Comparison of ENCODE assay signal across 8 cellular contexts in the genomic region with DNA sequence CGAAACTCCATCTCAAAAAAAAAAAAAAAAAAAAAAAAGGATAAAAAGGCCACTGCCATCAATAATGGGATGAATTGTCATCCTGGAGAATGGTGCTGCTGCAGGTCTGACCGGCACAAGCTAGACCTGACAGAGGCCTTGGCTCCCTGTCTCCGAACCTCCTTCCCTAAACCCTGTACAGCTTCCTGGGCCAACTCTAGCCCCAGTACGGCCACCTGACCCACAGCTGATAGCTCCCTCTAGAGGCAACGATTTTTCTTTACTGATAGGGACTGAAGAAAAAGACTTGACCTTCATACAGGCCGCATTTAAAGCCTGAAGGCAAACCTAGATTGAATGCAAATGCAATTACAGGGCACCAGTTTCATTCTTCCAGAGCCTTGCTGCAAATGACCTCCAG. TPM values are rescaled to one million over a fixed set of nuclear protein-coding genes. Genes with fewer than 3 reads are reported as not detected.
DNase-seq lines count a peak whose midpoint lies in the region; ATAC-seq and TF ChIP-seq lines count a peak whose summit lies in the region.

No MANE protein-coding gene starts in this region.

- DNase-seq in A673 (ENCODE audit: low spot score) (no peak), GM13976 (ENCODE audit: low spot score) (peak; percentile 56), RPMI7951 (ENCODE audit: low read depth) (peak; percentile 34), foreskin melanocyte (peak; percentile 35), gastrocnemius medialis (no peak), SIG-M5 treated with dmso at 0.1 percent for 504 hours (lab: John Stamatoyannopoulos, UW; ENCODE audit: unreplicated experiment) (no peak), NCI-H1436 treated with DMSO at 0.1 percent for 48 hours (lab: John Stamatoyannopoulos, UW) (no peak)

- intact Hi-C loops in A673 (cut with micrococcal nuclease; ENCODE audit: unreplicated experiment), result no loop called here
- intact Hi-C loops in gastrocnemius medialis (cut with DNase I; ENCODE audit: low total_unique reads), result no loop called here

- H3K27ac ChIP-seq in A673 (ENCODE audit: low read depth, low read length, poor library complexity, severe bottlenecking) (no peak overlapping the region), gastrocnemius medialis (no peak overlapping the region)

- H3K36me3 ChIP-seq in A673 (ENCODE audit: insufficient read depth, low read length, poor library complexity, severe bottlenecking) (peaks cover 23% of the 10 kb centered on the region), gastrocnemius medialis (peaks cover 0 to 37% of the 10 kb centered on the region in 2 donors)

- CTCF ChIA-PET in A673 (lab: Charles Lee), result interaction anchor here (0.5 kb wide), 1 partner anchor 27 kb away, joined by 4 read pairs; no protein-coding TSS in a partner anchor

- H3K9me3 ChIP-seq in A673 (ENCODE audit: low read depth, low read length, poor library complexity, severe bottlenecking), result no peaks in the 10 kb centered on the region
- H3K9me3 ChIP-seq in gastrocnemius medialis, result no peaks in the 10 kb centered on the region

- H3K4me1 ChIP-seq in A673 (ENCODE audit: insufficient read depth, low read length, poor library complexity, severe bottlenecking) (peaks cover 12% of the 10 kb centered on the region), gastrocnemius medialis (peaks cover 0 to 10% of the 10 kb centered on the region in 2 donors)

- no peak overlapping the region for H3K4me3 ChIP-seq in A673 (ENCODE audit: low read depth, low read length, poor library complexity, severe bottlenecking)
- no peak overlapping the region for H3K4me3 ChIP-seq in gastrocnemius medialis

- no TSS peak for BruUV-seq in A673 (replicated peaks; lab: Mats Ljungman, UMichigan)

- ATAC-seq in gastrocnemius medialis, result peak in 1 of 2 donors; percentile 49
- no peak for ATAC-seq in GM21423 (IDR thresholded peaks at IDR 0.05; ENCODE audit: unreplicated experiment)

- in situ Hi-C loops in GM13976 (cut with MboI; ENCODE audit: low sequenced_read_pairs, unreplicated experiment) (no loop called here), gastrocnemius medialis (cut with MboI; ENCODE audit: low sequenced_read_pairs in 4 of 4) (no loop called here)

- TF ChIP-seq POLR2A in gastrocnemius medialis (IDR thresholded peaks at IDR 0.05), result no peak

- no peaks in the 10 kb centered on the region for H3K27me3 ChIP-seq in A673 (replicated peaks; ENCODE audit: insufficient read depth, low read depth, low read length, poor library complexity)
- H3K27me3 ChIP-seq in gastrocnemius medialis, result no peaks in the 10 kb centered on the region

- POLR2A ChIA-PET in A673 (lab: Charles Lee; ENCODE audit: low non-redundant PET), result no interaction called here

- TF ChIP-seq CTCF in A673 (conservative IDR thresholded peaks at IDR 0.05; ENCODE audit: low read depth, low read length), result peak; percentile 68
- no peak for TF ChIP-seq CTCF in GM13976 (IDR thresholded peaks at IDR 0.05; ENCODE audit: borderline replicate concordance, control extremely low read depth, extremely low read depth, insufficient read depth, missing control alignments)
- peak in 3 of 5 experiments; percentile 29 to 39 (median 34) for TF ChIP-seq CTCF in gastrocnemius medialis (IDR thresholded peaks at IDR 0.05 in 4 of 5, conservative IDR thresholded peaks at IDR 0.05 in 1 of 5)

RNA-seq across cellular contexts. Expression of a gene that starts 30.7 kb away (rescaled TPM):
- total RNA-seq in A673 (2021) (48.5 and 55.6 TPM in 2 replicates), gastrocnemius medialis (10 to 100 TPM; 13.6 to 33.0 (median 21.9) TPM)
- total RNA-seq in RPMI7951 (2014; rRNA removed; shearing (Covaris generic)), result 14.4 and 14.5 TPM in 2 replicates

RNA-seq across cellular contexts. Expression of a gene that starts 31.5 kb away (rescaled TPM):
- total RNA-seq in A673 (2021), result not detected in 2 replicates
- 0.20 TPM in 1 of 2 replicates, not detected in the other for total RNA-seq in RPMI7951 (2014; rRNA removed; shearing (Covaris generic))
- total RNA-seq in gastrocnemius medialis, result not detected

RNA-seq across cellular contexts. Expression of a gene that starts 32.1 kb away (rescaled TPM):
- 0.86 and 2.3 TPM in 2 replicates for total RNA-seq in A673 (2021)
- total RNA-seq in RPMI7951 (2014; rRNA removed; shearing (Covaris generic)), result 0.60 and 1.3 TPM in 2 replicates
- 1 to 10 TPM; 1.2 to 2.3 (median 1.6) TPM for total RNA-seq in gastrocnemius medialis

RNA-seq across cellular contexts. Expression of a gene that starts 56.2 kb away (rescaled TPM):
- total RNA-seq in A673 (2021), result 29.9 and 35.3 TPM in 2 replicates
- 11.4 and 15.6 TPM in 2 replicates for total RNA-seq in RPMI7951 (2014; rRNA removed; shearing (Covaris generic))
- total RNA-seq in gastrocnemius medialis, result 10 to 100 TPM in 3 of 4 donors, 1 to 10 TPM in 1; 9.3 to 14.5 (median 11.3) TPM

RNA-seq across cellular contexts. Expression of a gene that starts 57.6 kb away (rescaled TPM):
- total RNA-seq in A673 (2021) (0.97 and 1.5 TPM in 2 replicates), gastrocnemius medialis (1 to 10 TPM; 1.0 to 4.2 (median 2.7) TPM)
- 0.12 and 0.49 TPM in 2 replicates for total RNA-seq in RPMI7951 (2014; rRNA removed; shearing (Covaris generic))

Comparison
In these comparisons a context has a peak if more than half of its experiments do, and no peak if none do; other contexts are left out.
1. DNase-seq: peak in GM13976 (single experiment), RPMI7951 (single experiment) and foreskin melanocyte (single experiment); none in A673 (single experiment), gastrocnemius medialis (0 of 2), SIG-M5 treated with dmso at 0.1 percent for 504 hours (single experiment) and NCI-H1436 treated with DMSO at 0.1 percent for 48 hours (single experiment).